In genomic region chr2:241009601-241010530, GRCh38 we compare ENCODE assay signal across 8 cellular contexts. TPM values are rescaled to one million over a fixed set of nuclear protein-coding genes. Genes with fewer than 3 reads are reported as not detected.
DNase-seq lines count a peak whose midpoint lies in the region; ATAC-seq and TF ChIP-seq lines count a peak whose summit lies in the region.

No MANE protein-coding gene starts in this region.

- WGBS in upper lobe of left lung, 2 donors = 3 to 8% methylated on average over 11 to 28 of the region's 28 CpGs

- H3K4me3 ChIP-seq in fibroblast of mammary gland (ENCODE audit: control insufficient read depth, low read depth, low read length) = peak overlapping the region; percentile 22
- peak overlapping the region; percentile 6 to 44 (median 30) for H3K4me3 ChIP-seq in upper lobe of left lung

- peak; percentile 62 to 76 for ATAC-seq in upper lobe of left lung (ENCODE audit: low FRiP score in 2 of 2)
- no peak for ATAC-seq in GM18520 (IDR thresholded peaks at IDR 0.05; ENCODE audit: unreplicated experiment)

- peaks cover 0 to 8% (median 0%) of the 10 kb centered on the region in 4 donors for H3K9me3 ChIP-seq in upper lobe of left lung

- peak overlapping the region; percentile 69 to 85 (median 80) for H3K27ac ChIP-seq in upper lobe of left lung

- TF ChIP-seq POLR2A in upper lobe of left lung (IDR thresholded peaks at IDR 0.05) = no peak

- DNase-seq in AG08395 (ENCODE audit: low spot score) = peak; percentile 85
- peak; percentile 72 for DNase-seq in HT1080 (ENCODE audit: low read depth)
- DNase-seq in activated T-cell treated with anti-CD3 and anti-CD28 coated beads, Interleukin-2, amount 50 U/mL, for 48 hours = peak; percentile 69 to 72
- peak; percentile 82 for DNase-seq in fibroblast of mammary gland (ENCODE audit: low read depth)
- peak; percentile 40 for DNase-seq in myocyte (ENCODE audit: low read depth)
- peak; percentile 73 to 90 for DNase-seq in upper lobe of left lung
- DNase-seq in NCI-H524 treated with DMSO at 0.1 percent for 48 hours (lab: John Stamatoyannopoulos, UW) = no peak

- H3K4me1 ChIP-seq in upper lobe of left lung = peaks cover 20 to 26% (median 23%) of the 10 kb centered on the region in 4 donors

- H3K36me3 ChIP-seq in upper lobe of left lung = no peaks in the 10 kb centered on the region

- no peak for TF ChIP-seq EP300 in upper lobe of left lung (IDR thresholded peaks at IDR 0.05)

- TF ChIP-seq CTCF in fibroblast of mammary gland (conservative IDR thresholded peaks at IDR 0.05; ENCODE audit: control insufficient read depth, insufficient read depth, low read depth, low read length) = no peak
- TF ChIP-seq CTCF in upper lobe of left lung (IDR thresholded peaks at IDR 0.05) = peak in 3 of 6 experiments; percentile 12 to 44 (median 43)

- H3K27me3 ChIP-seq in upper lobe of left lung = no peaks in the 10 kb centered on the region

RNA-seq across cellular contexts. Expression of gene SNED1, which starts 11.4 kb away (rescaled TPM):
- 1.8 and 2.7 TPM in 2 replicates for total RNA-seq in HT1080 (2014; rRNA removed; shearing (Covaris generic))
- polyA plus RNA-seq in HT1080 (2015; cell fraction: cytosol; rRNA removed) = 2.6 and 4.8 TPM in 2 replicates
- polyA plus RNA-seq in HT1080 (2015; cell fraction: nucleus; rRNA removed) = 7.6 and 8.4 TPM in 2 replicates
- total RNA-seq in myocyte (12.5 and 18.5 TPM in 2 replicates), upper lobe of left lung (100 to 1,000 TPM in 1 of 6 donors, 10 to 100 TPM in 5; 26.0 to 189 (median 38.9) TPM)
- 12.7 TPM for polyA plus RNA-seq in myocyte (2012)
